2 cellular contexts compared by ENCODE assay signal in genomic region chr1:16038620-16038912, GRCh38.
TF ChIP-seq lines count a peak whose summit lies in the region.

No MANE protein-coding gene starts in this region.

TF ChIP-seq in HCT116, 20 proteins besides CTCF, POLR2A, EP300 and RAD21:
- TF ChIP-seq, protein P1, sequence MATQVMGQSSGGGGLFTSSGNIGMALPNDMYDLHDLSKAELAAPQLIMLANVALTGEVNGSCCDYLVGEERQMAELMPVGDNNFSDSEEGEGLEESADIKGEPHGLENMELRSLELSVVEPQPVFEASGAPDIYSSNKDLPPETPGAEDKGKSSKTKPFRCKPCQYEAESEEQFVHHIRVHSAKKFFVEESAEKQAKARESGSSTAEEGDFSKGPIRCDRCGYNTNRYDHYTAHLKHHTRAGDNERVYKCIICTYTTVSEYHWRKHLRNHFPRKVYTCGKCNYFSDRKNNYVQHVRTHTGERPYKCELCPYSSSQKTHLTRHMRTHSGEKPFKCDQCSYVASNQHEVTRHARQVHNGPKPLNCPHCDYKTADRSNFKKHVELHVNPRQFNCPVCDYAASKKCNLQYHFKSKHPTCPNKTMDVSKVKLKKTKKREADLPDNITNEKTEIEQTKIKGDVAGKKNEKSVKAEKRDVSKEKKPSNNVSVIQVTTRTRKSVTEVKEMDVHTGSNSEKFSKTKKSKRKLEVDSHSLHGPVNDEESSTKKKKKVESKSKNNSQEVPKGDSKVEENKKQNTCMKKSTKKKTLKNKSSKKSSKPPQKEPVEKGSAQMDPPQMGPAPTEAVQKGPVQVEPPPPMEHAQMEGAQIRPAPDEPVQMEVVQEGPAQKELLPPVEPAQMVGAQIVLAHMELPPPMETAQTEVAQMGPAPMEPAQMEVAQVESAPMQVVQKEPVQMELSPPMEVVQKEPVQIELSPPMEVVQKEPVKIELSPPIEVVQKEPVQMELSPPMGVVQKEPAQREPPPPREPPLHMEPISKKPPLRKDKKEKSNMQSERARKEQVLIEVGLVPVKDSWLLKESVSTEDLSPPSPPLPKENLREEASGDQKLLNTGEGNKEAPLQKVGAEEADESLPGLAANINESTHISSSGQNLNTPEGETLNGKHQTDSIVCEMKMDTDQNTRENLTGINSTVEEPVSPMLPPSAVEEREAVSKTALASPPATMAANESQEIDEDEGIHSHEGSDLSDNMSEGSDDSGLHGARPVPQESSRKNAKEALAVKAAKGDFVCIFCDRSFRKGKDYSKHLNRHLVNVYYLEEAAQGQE (IDR thresholded peaks at IDR 0.05; ENCODE audit: low read depth), result no peak
- TF ChIP-seq CEBPB (IDR thresholded peaks at IDR 0.05; ENCODE audit: low read depth) (no peak), JUND (IDR thresholded peaks at IDR 0.05) (no peak), FOSL1 (IDR thresholded peaks at IDR 0.05; ENCODE audit: low read depth) (no peak), YY1 (IDR thresholded peaks at IDR 0.05; ENCODE audit: extremely low read depth, insufficient replicate concordance, low read depth, low read length) (no peak), POLR2AphosphoS5 (IDR thresholded peaks at IDR 0.05; ENCODE audit: low read depth, low read length) (no peak), ELF1 (IDR thresholded peaks at IDR 0.05; ENCODE audit: borderline replicate concordance, low read depth) (no peak), MAX (IDR thresholded peaks at IDR 0.05) (no peak), CBX3 (IDR thresholded peaks at IDR 0.05; ENCODE audit: low read depth) (no peak), EZH2 (IDR thresholded peaks at IDR 0.05) (no peak), SRF (IDR thresholded peaks at IDR 0.05; ENCODE audit: low read depth) (no peak), ZNF274 (IDR thresholded peaks at IDR 0.05; ENCODE audit: low read depth, low read length) (no peak), EZH2phosphoT487 (IDR thresholded peaks at IDR 0.05; ENCODE audit: borderline replicate concordance) (no peak), EGR1 (IDR thresholded peaks at IDR 0.05; ENCODE audit: low read depth) (no peak)
- TF ChIP-seq, protein P2, sequence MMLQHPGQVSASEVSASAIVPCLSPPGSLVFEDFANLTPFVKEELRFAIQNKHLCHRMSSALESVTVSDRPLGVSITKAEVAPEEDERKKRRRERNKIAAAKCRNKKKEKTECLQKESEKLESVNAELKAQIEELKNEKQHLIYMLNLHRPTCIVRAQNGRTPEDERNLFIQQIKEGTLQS (IDR thresholded peaks at IDR 0.05), result no peak

TF ChIP-seq in SK-N-SH treated with all-trans-retinoic acid at 6 μM for 48 hours, 23 proteins besides CTCF, POLR2A, EP300 and RAD21:
- TF ChIP-seq PATZ1 (CRISPR knock-in tag; IDR thresholded peaks at IDR 0.05; ENCODE audit: borderline replicate concordance), result no peak
- no peak for TF ChIP-seq ZNF8 (CRISPR knock-in tag; IDR thresholded peaks at IDR 0.05)
- TF ChIP-seq ARNTL (CRISPR knock-in tag; IDR thresholded peaks at IDR 0.05; ENCODE audit: borderline replicate concordance, low read depth), result no peak
- no peak for TF ChIP-seq RARB (CRISPR knock-in tag; IDR thresholded peaks at IDR 0.05)
- TF ChIP-seq SNAI2 (CRISPR knock-in tag; IDR thresholded peaks at IDR 0.05), result no peak
- TF ChIP-seq, protein P3, sequence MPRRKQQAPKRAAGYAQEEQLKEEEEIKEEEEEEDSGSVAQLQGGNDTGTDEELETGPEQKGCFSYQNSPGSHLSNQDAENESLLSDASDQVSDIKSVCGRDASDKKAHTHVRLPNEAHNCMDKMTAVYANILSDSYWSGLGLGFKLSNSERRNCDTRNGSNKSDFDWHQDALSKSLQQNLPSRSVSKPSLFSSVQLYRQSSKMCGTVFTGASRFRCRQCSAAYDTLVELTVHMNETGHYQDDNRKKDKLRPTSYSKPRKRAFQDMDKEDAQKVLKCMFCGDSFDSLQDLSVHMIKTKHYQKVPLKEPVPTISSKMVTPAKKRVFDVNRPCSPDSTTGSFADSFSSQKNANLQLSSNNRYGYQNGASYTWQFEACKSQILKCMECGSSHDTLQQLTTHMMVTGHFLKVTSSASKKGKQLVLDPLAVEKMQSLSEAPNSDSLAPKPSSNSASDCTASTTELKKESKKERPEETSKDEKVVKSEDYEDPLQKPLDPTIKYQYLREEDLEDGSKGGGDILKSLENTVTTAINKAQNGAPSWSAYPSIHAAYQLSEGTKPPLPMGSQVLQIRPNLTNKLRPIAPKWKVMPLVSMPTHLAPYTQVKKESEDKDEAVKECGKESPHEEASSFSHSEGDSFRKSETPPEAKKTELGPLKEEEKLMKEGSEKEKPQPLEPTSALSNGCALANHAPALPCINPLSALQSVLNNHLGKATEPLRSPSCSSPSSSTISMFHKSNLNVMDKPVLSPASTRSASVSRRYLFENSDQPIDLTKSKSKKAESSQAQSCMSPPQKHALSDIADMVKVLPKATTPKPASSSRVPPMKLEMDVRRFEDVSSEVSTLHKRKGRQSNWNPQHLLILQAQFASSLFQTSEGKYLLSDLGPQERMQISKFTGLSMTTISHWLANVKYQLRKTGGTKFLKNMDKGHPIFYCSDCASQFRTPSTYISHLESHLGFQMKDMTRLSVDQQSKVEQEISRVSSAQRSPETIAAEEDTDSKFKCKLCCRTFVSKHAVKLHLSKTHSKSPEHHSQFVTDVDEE (CRISPR knock-in tag; IDR thresholded peaks at IDR 0.05), result no peak
- TF ChIP-seq ZNF565 (CRISPR knock-in tag; conservative IDR thresholded peaks at IDR 0.05; ENCODE audit: low read depth), result no peak
- no peak for TF ChIP-seq ZFP30 (CRISPR knock-in tag; IDR thresholded peaks at IDR 0.05)
- TF ChIP-seq GLIS3 (CRISPR knock-in tag; IDR thresholded peaks at IDR 0.05), result no peak
- TF ChIP-seq CSRNP3 (CRISPR knock-in tag; IDR thresholded peaks at IDR 0.05), result no peak
- no peak for TF ChIP-seq PPARA (CRISPR knock-in tag; IDR thresholded peaks at IDR 0.05; ENCODE audit: borderline replicate concordance)
- TF ChIP-seq BACH2 (CRISPR knock-in tag; IDR thresholded peaks at IDR 0.05; ENCODE audit: borderline replicate concordance), result no peak
- TF ChIP-seq OSR1 (CRISPR knock-in tag; IDR thresholded peaks at IDR 0.05), result no peak
- TF ChIP-seq, protein P4, sequence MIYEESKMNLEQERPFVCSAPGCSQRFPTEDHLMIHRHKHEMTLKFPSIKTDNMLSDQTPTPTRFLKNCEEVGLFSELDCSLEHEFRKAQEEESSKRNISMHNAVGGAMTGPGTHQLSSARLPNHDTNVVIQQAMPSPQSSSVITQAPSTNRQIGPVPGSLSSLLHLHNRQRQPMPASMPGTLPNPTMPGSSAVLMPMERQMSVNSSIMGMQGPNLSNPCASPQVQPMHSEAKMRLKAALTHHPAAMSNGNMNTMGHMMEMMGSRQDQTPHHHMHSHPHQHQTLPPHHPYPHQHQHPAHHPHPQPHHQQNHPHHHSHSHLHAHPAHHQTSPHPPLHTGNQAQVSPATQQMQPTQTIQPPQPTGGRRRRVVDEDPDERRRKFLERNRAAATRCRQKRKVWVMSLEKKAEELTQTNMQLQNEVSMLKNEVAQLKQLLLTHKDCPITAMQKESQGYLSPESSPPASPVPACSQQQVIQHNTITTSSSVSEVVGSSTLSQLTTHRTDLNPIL (CRISPR knock-in tag; IDR thresholded peaks at IDR 0.05; ENCODE audit: low read depth), result no peak
- TF ChIP-seq ESRRG (CRISPR knock-in tag; IDR thresholded peaks at IDR 0.05), result no peak
- TF ChIP-seq ZNF70 (CRISPR knock-in tag; IDR thresholded peaks at IDR 0.05), result no peak
